In genomic region chr20:63409066-63409833, GRCh38 we compare ENCODE assay signal across 29 cellular contexts. TPM values are rescaled to one million over a fixed set of nuclear protein-coding genes. Genes with fewer than 3 reads are reported as not detected.
DNase-seq lines count a peak whose midpoint lies in the region; ATAC-seq and TF ChIP-seq lines count a peak whose summit lies in the region.
"Had no signal": no experiment of that assay in that cellular context is flagged by ENCODE, and none has a peak within 500 bp of the region (broad histone marks: within the 10 kb centered on the region; RNA-seq: fewer than 3 reads in every experiment).

No MANE protein-coding gene starts in this region.

- TF ChIP-seq CTCF in glutamatergic neuron (IDR thresholded peaks at IDR 0.05; ENCODE audit: partially characterized antibody, unreplicated experiment) (no peak), testis (IDR thresholded peaks at IDR 0.05) (no peak), nephron progenitor cell (IDR thresholded peaks at IDR 0.05) (no peak), RWPE1 (conservative IDR thresholded peaks at IDR 0.05; ENCODE audit: low read depth) (no peak)

- intact Hi-C loops in Right ventricle myocardium inferior (cut with DNase I) (no loop called here), cardiac septum (cut with DNase I) (no loop called here), testis (cut with DNase I; ENCODE audit: low total_unique reads) (no loop called here)

- H3K27me3 Mint-ChIP-seq in glutamatergic neuron (ENCODE audit: unreplicated experiment) (peaks cover 10% of the 10 kb centered on the region), nephron progenitor cell (ENCODE audit: low read depth, poor library complexity) (no peaks in the 10 kb centered on the region)

- H3K27ac ChIP-seq in testis, result no peak overlapping the region
- H3K27ac ChIP-seq in RWPE1, result no peak overlapping the region
- H3K27ac ChIP-seq: ascending aorta, BLaER1, hepatocyte, neutrophil, SJSA1, vagina had no signal

- H3K9me3 Mint-ChIP-seq in glutamatergic neuron (ENCODE audit: unreplicated experiment) (peaks cover 16% of the 10 kb centered on the region), nephron progenitor cell (no peaks in the 10 kb centered on the region)

- no peaks in the 10 kb centered on the region for H3K27me3 ChIP-seq in testis
- H3K27me3 ChIP-seq: ascending aorta, hepatocyte, vagina had no signal

- WGBS in testis, 2 donors, result 57 to 73% methylated on average over 17 to 20 of the region's 21 CpGs

- CTCF ChIA-PET in RWPE1 (lab: Yijun Ruan, JAX), result no interaction called here

- no peaks in the 10 kb centered on the region for H3K36me3 ChIP-seq in testis (ENCODE audit: low read depth, missing control alignments)
- H3K36me3 ChIP-seq: ascending aorta, BLaER1, neutrophil, SJSA1, vagina had no signal

- H3K27ac Mint-ChIP-seq in glutamatergic neuron (ENCODE audit: unreplicated experiment), result peak overlapping the region; percentile 52
- no peak overlapping the region for H3K27ac Mint-ChIP-seq in nephron progenitor cell
- H3K27ac Mint-ChIP-seq: activated CD4-positive, alpha-beta T cell treated with anti-CD3 and anti-CD28 coated beads for 36 hours; activated T-cell treated with anti-CD3 and anti-CD28 coated beads, Interleukin-2, amount 50 U/mL, for 72 hours; stimulated activated memory B cell treated with anti-CD40 and anti-IgM and Interleukin-4, amounts not matched to agents 10 μg/mL and 1 μg/mL and 100 μg/mL, for 72 hours had no signal

- H3K4me1 Mint-ChIP-seq in glutamatergic neuron (ENCODE audit: low read depth, unreplicated experiment) (peaks cover 10% of the 10 kb centered on the region), nephron progenitor cell (peaks cover 27% of the 10 kb centered on the region)

- POLR2A ChIA-PET in RWPE1 (lab: Yijun Ruan, JAX; ENCODE audit: low non-redundant PET), result interaction anchor here (0.6 kb wide), 2 partner anchors 15 to 144 kb away, joined by 3 read pairs; no protein-coding TSS in a partner anchor

- peak overlapping the region in 1 of 2 donors; percentile 44 for H3K4me3 ChIP-seq in testis
- H3K4me3 ChIP-seq: ascending aorta, BLaER1, hepatocyte, lung, SJSA1, smooth muscle cell, vagina had no signal

- ATAC-seq in Right ventricle myocardium inferior (no peak), GM18907 (IDR thresholded peaks at IDR 0.05; ENCODE audit: unreplicated experiment) (no peak)
- ATAC-seq: activated CD4-positive, alpha-beta T cell treated with anti-CD3 and anti-CD28 coated beads for 36 hours; activated T-cell treated with anti-CD3 and anti-CD28 coated beads, Interleukin-2, amount 50 U/mL, for 72 hours; PC-3 had no signal

- H3K4me1 ChIP-seq in testis, result no peaks in the 10 kb centered on the region
- H3K4me1 ChIP-seq: ascending aorta, SJSA1, vagina had no signal

- peak; percentile 37 for DNase-seq in Right ventricle myocardium inferior (ENCODE audit: missing footprints)
- DNase-seq in cardiac septum (ENCODE audit: low spot score), result no peak
- peak; percentile 83 for DNase-seq in NCI-H2171 treated with DMSO at 0.1 percent for 48 hours (lab: John Stamatoyannopoulos, UW)
- no peak for DNase-seq in glutamatergic neuron
- DNase-seq in testis, result peak; percentile 47
- DNase-seq in nephron progenitor cell, result no peak
- no peak for DNase-seq in RWPE1 (ENCODE audit: low spot score)
- DNase-seq: activated CD4-positive, alpha-beta T cell treated with anti-CD3 and anti-CD28 coated beads for 36 hours; activated naive CD4-positive, alpha-beta T cell treated with anti-CD3 and anti-CD28 coated beads, Interleukin-2, amount 50 U/mL, for 16 hours; activated T-cell treated with anti-CD3 and anti-CD28 coated beads, Interleukin-2, amount 50 U/mL, for 72 hours; cerebellar nuclear complex; foreskin fibroblast; kidney glomerular epithelial cell; NCI-H1417 treated with DMSO at 0.1 percent for 48 hours; NCI-H345; PC-3; T-helper 1 cell had no signal

- H3K36me3 Mint-ChIP-seq in glutamatergic neuron (ENCODE audit: unreplicated experiment) (no peaks in the 10 kb centered on the region), nephron progenitor cell (ENCODE audit: low read depth) (no peaks in the 10 kb centered on the region)
- H3K36me3 Mint-ChIP-seq: stimulated activated memory B cell treated with anti-CD40 and anti-IgM and Interleukin-4, amounts not matched to agents 10 μg/mL and 1 μg/mL and 100 μg/mL, for 72 hours had no signal

- H3K4me3 Mint-ChIP-seq in glutamatergic neuron (ENCODE audit: unreplicated experiment) (no peak overlapping the region), nephron progenitor cell (no peak overlapping the region)
- H3K4me3 Mint-ChIP-seq: activated CD4-positive, alpha-beta T cell treated with anti-CD3 and anti-CD28 coated beads for 36 hours; activated T-cell treated with anti-CD3 and anti-CD28 coated beads, Interleukin-2, amount 50 U/mL, for 72 hours; stimulated activated memory B cell treated with anti-CD40 and anti-IgM and Interleukin-4, amounts not matched to agents 10 μg/mL and 1 μg/mL and 100 μg/mL, for 72 hours had no signal

- no peak for TF ChIP-seq POLR2A in testis (IDR thresholded peaks at IDR 0.05)

- H3K9me3 ChIP-seq in testis, result no peaks in the 10 kb centered on the region
- H3K9me3 ChIP-seq: ascending aorta, BLaER1, neutrophil, SJSA1, vagina had no signal

RNA-seq across cellular contexts. Expression of gene CHRNA4, which starts 48.1 kb away (rescaled TPM):
- total RNA-seq in Right ventricle myocardium inferior (2.3 TPM), cardiac septum (0.16 TPM), glutamatergic neuron (ENCODE audit: unreplicated experiment) (165 TPM), testis (1 to 10 TPM; 7.4 to 8.3 TPM)
- 3.3 TPM for polyA plus RNA-seq in testis (ENCODE audit: insufficient read depth, low read depth, low replicate concordance)
- total RNA-seq: activated CD4-positive, alpha-beta T cell treated with anti-CD3 and anti-CD28 coated beads for 36 hours; activated T-cell treated with anti-CD3 and anti-CD28 coated beads, Interleukin-2, amount 50 U/mL, for 72 hours; ascending aorta; epithelial cell of proximal tubule; hepatocyte; M059J; PC-3; SJSA1; smooth muscle cell had no signal

Comparison
In these comparisons a context has a peak if more than half of its experiments do, and no peak if none do; other contexts are left out.
1. DNase-seq: peak in Right ventricle myocardium inferior (single experiment), NCI-H2171 treated with DMSO at 0.1 percent for 48 hours (single experiment) and testis (single experiment); none in cardiac septum (single experiment), glutamatergic neuron (single experiment), nephron progenitor cell (single experiment) and RWPE1 (single experiment).
2. RNA of gene CHRNA4, which starts 48.1 kb away (total RNA-seq): 165 TPM in glutamatergic neuron (single experiment); 7.4 to 8.3 TPM in testis, 2.3 TPM in Right ventricle myocardium inferior (single experiment) and 0.16 TPM in cardiac septum (single experiment); every median in the first group is over 10 times any median in the second.